14 cellular contexts compared by ENCODE assay signal in genomic region chr2:104638162-104638561, GRCh38.
DNase-seq lines count a peak whose midpoint lies in the region; ATAC-seq and TF ChIP-seq lines count a peak whose summit lies in the region.
"Had no signal": no experiment of that assay in that cellular context is flagged by ENCODE, and none has a peak within 500 bp of the region (broad histone marks: within the 10 kb centered on the region; RNA-seq: fewer than 3 reads in every experiment).

No MANE protein-coding gene starts in this region.

- H4K20me1 ChIP-seq in SK-N-SH (ENCODE audit: insufficient read depth) = no peaks in the 10 kb centered on the region
- H4K20me1 ChIP-seq: BLaER1 treated with 17β-estradiol and CSF1 and Interleukin-3, amounts not matched to agents 10 nM and 100 nM had no signal

- H3K9me2 ChIP-seq in SK-N-SH = no peaks in the 10 kb centered on the region

- no peaks in the 10 kb centered on the region for H3K27me3 Mint-ChIP-seq in endodermal cell (ENCODE audit: insufficient read depth)

- peaks cover 14% of the 10 kb centered on the region for H3K4me1 ChIP-seq in BE2C
- H3K4me1 ChIP-seq in SK-N-SH (ENCODE audit: control insufficient read depth in 1 of 2, insufficient read depth in 2 of 2, low read depth in 1 of 2, low read length in 1 of 2) = peaks cover 0 to 28% of the 10 kb centered on the region in 2 experiments; a peak in 2 of 4 replicates
- no peaks in the 10 kb centered on the region for H3K4me1 ChIP-seq in endodermal cell (ENCODE audit: control insufficient read depth, insufficient read depth, low read length)
- peaks cover 16% of the 10 kb centered on the region for H3K4me1 ChIP-seq in neuron (ENCODE audit: insufficient read depth, low read length)

- no peak overlapping the region for H3K27ac Mint-ChIP-seq in endodermal cell
- H3K27ac Mint-ChIP-seq: CD8-positive, alpha-beta T cell; H9 had no signal

- peak overlapping the region; percentile 23; the same call in 1 of the 2 replicates for H3K4me3 ChIP-seq in BE2C (ENCODE audit: low read depth, low read length)
- H3K4me3 ChIP-seq in SK-N-SH (ENCODE audit: low read depth in 2 of 2, low read length in 1 of 2) = no peak overlapping the region; a peak in 1 of 4 replicates
- H3K4me3 ChIP-seq in endodermal cell (ENCODE audit: low read length) = no peak overlapping the region
- no peak overlapping the region for H3K4me3 ChIP-seq in neuron (ENCODE audit: low read length)
- H3K4me3 ChIP-seq: BLaER1 treated with 17β-estradiol and CSF1 and Interleukin-3, amounts not matched to agents 10 nM and 100 nM had no signal

- TF ChIP-seq RAD21 in SK-N-SH (IDR thresholded peaks at IDR 0.05; ENCODE audit: low read length) = peak; percentile 28; the same call in 1 of the 2 replicates

- H3K9me3 ChIP-seq in BE2C = no peaks in the 10 kb centered on the region
- H3K9me3 ChIP-seq in SK-N-SH = no peaks in the 10 kb centered on the region
- H3K9me3 ChIP-seq in endodermal cell (ENCODE audit: control insufficient read depth, low read length) = no peaks in the 10 kb centered on the region
- H3K9me3 ChIP-seq in neuron (ENCODE audit: low read length) = no peaks in the 10 kb centered on the region
- H3K9me3 ChIP-seq: BLaER1 treated with 17β-estradiol and CSF1 and Interleukin-3, amounts not matched to agents 10 nM and 100 nM had no signal

- H2AFZ ChIP-seq in SK-N-SH (ENCODE audit: low read depth) (no peak overlapping the region), neuron (ENCODE audit: low read depth, low read length) (peak overlapping the region; percentile 33)

- H3K4me3 Mint-ChIP-seq in endodermal cell = no peak overlapping the region
- H3K4me3 Mint-ChIP-seq: CD8-positive, alpha-beta T cell; H9 had no signal

- H3K79me2 ChIP-seq in SK-N-SH (ENCODE audit: insufficient read depth) = no peaks in the 10 kb centered on the region

- H3F3A ChIP-seq in SK-N-SH (replicated peaks; ENCODE audit: insufficient read depth) = no peaks in the 10 kb centered on the region

- no peak overlapping the region for H3K4me2 ChIP-seq in SK-N-SH
- H3K4me2 ChIP-seq: BLaER1 treated with 17β-estradiol and CSF1 and Interleukin-3, amounts not matched to agents 10 nM and 100 nM had no signal

- H3K4me1 Mint-ChIP-seq in endodermal cell = no peaks in the 10 kb centered on the region

- H3K9ac ChIP-seq in SK-N-SH (no peak overlapping the region), endodermal cell (ENCODE audit: extremely low read depth, low read length, poor library complexity, severe bottlenecking) (no peak overlapping the region)
- H3K9ac ChIP-seq: BLaER1 treated with 17β-estradiol and CSF1 and Interleukin-3, amounts not matched to agents 10 nM and 100 nM had no signal

- H3K27me3 ChIP-seq in BE2C = no peaks in the 10 kb centered on the region
- H3K27me3 ChIP-seq in SK-N-SH (ENCODE audit: insufficient read depth) = no peaks in the 10 kb centered on the region
- H3K27me3 ChIP-seq in endodermal cell (ENCODE audit: control insufficient read depth, insufficient read depth, low read length, poor library complexity, severe bottlenecking) = no peaks in the 10 kb centered on the region
- no peaks in the 10 kb centered on the region for H3K27me3 ChIP-seq in neuron (ENCODE audit: insufficient read depth, low read length)
- H3K27me3 ChIP-seq: BLaER1 treated with 17β-estradiol and CSF1 and Interleukin-3, amounts not matched to agents 10 nM and 100 nM had no signal

- 7% methylated on average over 4 of the region's 4 CpGs for WGBS in SK-N-SH (ENCODE audit: low lambda C conversion rate)
- WGBS in endodermal cell (ENCODE audit: insufficient coverage in 1 of 2, insufficient read length in 1 of 2), 2 experiments = 79 to 97% methylated on average over 2 to 4 of the region's 4 CpGs

- CTCF ChIA-PET in SK-N-SH (lab: Yijun Ruan, JAX) = interaction anchor here (1.8 kb wide), 1 partner anchor 212 kb away, joined by 12 read pairs; no protein-coding TSS in a partner anchor

- no peaks in the 10 kb centered on the region for H3K9me3 Mint-ChIP-seq in endodermal cell
- H3K9me3 Mint-ChIP-seq: CD8-positive, alpha-beta T cell; H9 had no signal

- H3K36me3 Mint-ChIP-seq in endodermal cell (ENCODE audit: low read depth) = no peaks in the 10 kb centered on the region
- H3K36me3 Mint-ChIP-seq: CD8-positive, alpha-beta T cell had no signal

- TF ChIP-seq CTCF in BE2C (IDR thresholded peaks at IDR 0.05; ENCODE audit: low read depth, low read length) (no peak), SK-N-SH (IDR thresholded peaks at IDR 0.05) (no peak), endodermal cell (conservative IDR thresholded peaks at IDR 0.05) (no peak)

- POLR2A ChIA-PET in SK-N-SH (lab: Yijun Ruan, JAX) = interaction anchor here (1.1 to 1.5 kb wide), 3 partner anchors 17 to 259 kb away, joined by 3 to 9 read pairs (median 5); no protein-coding TSS in a partner anchor

- no peak for ATAC-seq in GM18907 (IDR thresholded peaks at IDR 0.05; ENCODE audit: unreplicated experiment)
- ATAC-seq in HG02981 (IDR thresholded peaks at IDR 0.05; ENCODE audit: unreplicated experiment) = no peak
- ATAC-seq: CD8-positive, alpha-beta T cell had no signal

- no peaks in the 10 kb centered on the region for H3K36me3 ChIP-seq in BE2C
- H3K36me3 ChIP-seq in SK-N-SH (replicated peaks in 1 of 2; ENCODE audit: control insufficient read depth in 1 of 2, insufficient read depth in 2 of 2, low read length in 1 of 2) = no peaks in the 10 kb centered on the region
- no peaks in the 10 kb centered on the region for H3K36me3 ChIP-seq in endodermal cell (ENCODE audit: control insufficient read depth, insufficient read depth, low read length)
- no peaks in the 10 kb centered on the region for H3K36me3 ChIP-seq in neuron (ENCODE audit: insufficient read depth, low read length)
- H3K36me3 ChIP-seq: BLaER1 treated with 17β-estradiol and CSF1 and Interleukin-3, amounts not matched to agents 10 nM and 100 nM had no signal

- peak in 1 of 2 experiments; percentile 79; a peak in 2 of 4 replicates for TF ChIP-seq EP300 in SK-N-SH (IDR thresholded peaks at IDR 0.05; ENCODE audit: borderline replicate concordance in 1 of 2, low read depth in 1 of 2, low read length in 1 of 2)

- H3K27ac ChIP-seq in SK-N-SH (ENCODE audit: low read depth in 2 of 2, low read length in 1 of 2) (peak overlapping the region in 1 of 2 experiments; percentile 96; a peak in 2 of 4 replicates), endodermal cell (ENCODE audit: low read depth, low read length) (peak overlapping the region; percentile 69)
- H3K27ac ChIP-seq: BLaER1 treated with 17β-estradiol and CSF1 and Interleukin-3, amounts not matched to agents 10 nM and 100 nM had no signal

- DNase-seq in BE2C (peak; percentile 40), SK-N-SH (peak; percentile 42), endodermal cell (no peak), iPS-NIHi11 (ENCODE audit: low spot score) (no peak)
- DNase-seq: 8988T; Calu3; CD8-positive, alpha-beta T cell; DMS79 treated with DMSO at 0.1 percent for 48 hours; GF-D8; H9 had no signal

TF ChIP-seq in SK-N-SH, 30 proteins besides CTCF, POLR2A, EP300 and RAD21:
- TF ChIP-seq MEF2A (IDR thresholded peaks at IDR 0.05; ENCODE audit: borderline replicate concordance, low read depth) = no peak
- TF ChIP-seq FOXJ3 (CRISPR knock-in tag; IDR thresholded peaks at IDR 0.05) = no peak
- no peak for TF ChIP-seq TEAD4 (IDR thresholded peaks at IDR 0.05; ENCODE audit: borderline replicate concordance, insufficient read depth)
- no peak for TF ChIP-seq FOXM1 (IDR thresholded peaks at IDR 0.05; ENCODE audit: low read depth)
- TF ChIP-seq IRF3 (IDR thresholded peaks at IDR 0.05; ENCODE audit: low read depth, low read length) = no peak
- TF ChIP-seq GATA2 (CRISPR knock-in tag; IDR thresholded peaks at IDR 0.05) = peak; percentile 78
- peak; percentile 58 for TF ChIP-seq RCOR1 (IDR thresholded peaks at IDR 0.05; ENCODE audit: low read length)
- peak; percentile 52; the same call in 1 of the 2 replicates for TF ChIP-seq USF1 (IDR thresholded peaks at IDR 0.05; ENCODE audit: borderline replicate concordance, low read depth)
- TF ChIP-seq NRF1 (IDR thresholded peaks at IDR 0.05; ENCODE audit: low read depth, low read length) = no peak

Comparison
In these comparisons a context has a peak if more than half of its experiments do, and no peak if none do; other contexts are left out.
1. DNase-seq: peak in BE2C (single experiment) and SK-N-SH (single experiment); none in endodermal cell (single experiment) and iPS-NIHi11 (single experiment).